Comparison of ENCODE assay signal across 15 cellular contexts in genomic region chr11:12198261-12198925, GRCh38.
DNase-seq lines count a peak whose midpoint lies in the region; ATAC-seq and TF ChIP-seq lines count a peak whose summit lies in the region.
"Had no signal": no experiment of that assay in that cellular context is flagged by ENCODE, and none has a peak within 500 bp of the region (broad histone marks: within the 10 kb centered on the region; RNA-seq: fewer than 3 reads in every experiment).

No MANE protein-coding gene starts in this region.

- peak; percentile 63 for DNase-seq in activated CD8-positive, alpha-beta memory T cell treated with anti-CD3 and anti-CD28 coated beads, Interleukin-2, amount 50 U/mL, for 48 hours
- no peak for DNase-seq in activated CD8-positive, alpha-beta memory T cell treated with anti-CD3 and anti-CD28 coated beads, Interleukin-2, amount 50 U/mL, for 4 hours
- DNase-seq in Jurkat, Clone E6-1 (ENCODE audit: low read depth, low spot score): peak; percentile 32
- DNase-seq in body of pancreas (peak in 3 of 4 donors; percentile 26 to 54 (median 52)), SHP77 (lab: John Stamatoyannopoulos, UW) (no peak), posterior vena cava (ENCODE audit: low spot score) (no peak)
- no peak for DNase-seq in stimulated activated naive CD8-positive, alpha-beta T cell treated with anti-CD3 and anti-CD28 coated beads, Interleukin-15, amount 100 ng/mL, for 72 hours
- DNase-seq: EL, hippocampal formation, MG63, NCI-H226, nucleus accumbens, Peyer's patch had no signal

- H3K27ac ChIP-seq in body of pancreas: peak overlapping the region in 3 of 4 donors; percentile 4 to 29 (median 10)

- WGBS in body of pancreas, 2 donors: 42 to 46% methylated on average over 5 to 6 of the region's 6 CpGs

- peaks cover 49% of the 10 kb centered on the region for H3K4me1 ChIP-seq in body of pancreas

- TF ChIP-seq CTCF in body of pancreas (IDR thresholded peaks at IDR 0.05): no peak

- H3K27ac Mint-ChIP-seq in stimulated activated naive CD8-positive, alpha-beta T cell treated with anti-CD3 and anti-CD28 coated beads, Interleukin-15, amount 100 ng/mL, for 72 hours: no peak overlapping the region

- H3K9me3 ChIP-seq in body of pancreas: no peaks in the 10 kb centered on the region
- H3K9me3 ChIP-seq: MG63, Peyer's patch had no signal

- peak overlapping the region; percentile 78 to 99 for H3K4me3 Mint-ChIP-seq in stimulated activated naive CD8-positive, alpha-beta T cell treated with anti-CD3 and anti-CD28 coated beads, Interleukin-15, amount 100 ng/mL, for 72 hours

- H3K4me3 ChIP-seq in Jurkat, Clone E6-1 (ENCODE audit: low read length): no peak overlapping the region
- no peak overlapping the region for H3K4me3 ChIP-seq in body of pancreas
- H3K4me3 ChIP-seq: MG63, Peyer's patch had no signal

- H3K27me3 ChIP-seq in body of pancreas: no peaks in the 10 kb centered on the region
- H3K27me3 ChIP-seq: MG63, Peyer's patch had no signal

- H3K4me1 Mint-ChIP-seq in stimulated activated naive CD8-positive, alpha-beta T cell treated with anti-CD3 and anti-CD28 coated beads, Interleukin-15, amount 100 ng/mL, for 72 hours: peaks cover 85% of the 10 kb centered on the region

- TF ChIP-seq POLR2A in body of pancreas (IDR thresholded peaks at IDR 0.05): no peak

- H3K9me3 Mint-ChIP-seq in stimulated activated naive CD8-positive, alpha-beta T cell treated with anti-CD3 and anti-CD28 coated beads, Interleukin-15, amount 100 ng/mL, for 72 hours: peaks cover 1 to 7% of the 10 kb centered on the region in 2 donors

- H3K27me3 Mint-ChIP-seq in stimulated activated naive CD8-positive, alpha-beta T cell treated with anti-CD3 and anti-CD28 coated beads, Interleukin-15, amount 100 ng/mL, for 72 hours: no peaks in the 10 kb centered on the region

- ATAC-seq in body of pancreas (peak; percentile 10), HG02798 (IDR thresholded peaks at IDR 0.05; ENCODE audit: poor library complexity, unreplicated experiment) (no peak)
- ATAC-seq in stimulated activated naive CD8-positive, alpha-beta T cell treated with anti-CD3 and anti-CD28 coated beads, Interleukin-15, amount 100 ng/mL, for 72 hours: peak; percentile 47
- ATAC-seq: esophagus mucosa had no signal

- intact Hi-C loops in body of pancreas (cut with DNase I) (no loop called here), posterior vena cava (cut with DNase I) (no loop called here)

- H3K36me3 ChIP-seq in body of pancreas (replicated peaks in 1 of 2; ENCODE audit: insufficient read depth in 1 of 2, low read depth in 2 of 2): no peaks in the 10 kb centered on the region
- H3K36me3 ChIP-seq: Peyer's patch had no signal

Comparison
In these comparisons a context has a peak if more than half of its experiments do, and no peak if none do; other contexts are left out.
1. DNase-seq: peak in activated CD8-positive, alpha-beta memory T cell treated with anti-CD3 and anti-CD28 coated beads, Interleukin-2, amount 50 U/mL, for 48 hours (single experiment), Jurkat, Clone E6-1 (single experiment) and body of pancreas (3 of 4); none in activated CD8-positive, alpha-beta memory T cell treated with anti-CD3 and anti-CD28 coated beads, Interleukin-2, amount 50 U/mL, for 4 hours (single experiment), stimulated activated naive CD8-positive, alpha-beta T cell treated with anti-CD3 and anti-CD28 coated beads, Interleukin-15, amount 100 ng/mL, for 72 hours (0 of 2), SHP77 (0 of 2) and posterior vena cava (single experiment).